ENCODE assay signal across 9 cellular contexts in genomic region chr5:154421868-154422267, GRCh38. TPM values are rescaled to one million over a fixed set of nuclear protein-coding genes. Genes with fewer than 3 reads are reported as not detected.
DNase-seq lines count a peak whose midpoint lies in the region; ATAC-seq and TF ChIP-seq lines count a peak whose summit lies in the region.
"Had no signal": no experiment of that assay in that cellular context is flagged by ENCODE, and none has a peak within 500 bp of the region (broad histone marks: within the 10 kb centered on the region; RNA-seq: fewer than 3 reads in every experiment).

No MANE protein-coding gene starts in this region.

- no peak for DNase-seq in left ventricle myocardium inferior
- DNase-seq in Right ventricle myocardium superior, result no peak
- peak; percentile 30 for DNase-seq in NCI-H1694 treated with DMSO at 0.1 percent for 48 hours (lab: John Stamatoyannopoulos, UW)
- peak; percentile 11 for DNase-seq in epithelial cell of esophagus (ENCODE audit: low read depth)
- peak; percentile 34 for DNase-seq in superior temporal gyrus (ENCODE audit: extremely low spot score)
- DNase-seq in GOT3 (lab: John Stamatoyannopoulos, UW), result no peak
- DNase-seq in NCI-H1092 (lab: John Stamatoyannopoulos, UW), result no peak
- DNase-seq: spleen had no signal

- no peaks in the 10 kb centered on the region for H3K4me1 ChIP-seq in left ventricle myocardium inferior

- H3K27me3 ChIP-seq in left ventricle myocardium inferior (ENCODE audit: low read depth), result no peaks in the 10 kb centered on the region
- H3K27me3 ChIP-seq: spleen had no signal

- peaks cover 33% of the 10 kb centered on the region for H3K36me3 ChIP-seq in left ventricle myocardium inferior

- intact Hi-C loops in left ventricle myocardium inferior (cut with micrococcal nuclease), result no loop called here
- intact Hi-C loops in Right ventricle myocardium superior (cut with DNase I), result no loop called here

- H3K9me3 ChIP-seq in left ventricle myocardium inferior (replicated peaks), result no peaks in the 10 kb centered on the region

- TF ChIP-seq CTCF in left ventricle myocardium inferior (IDR thresholded peaks at IDR 0.05; ENCODE audit: borderline replicate concordance) (peak; percentile 52), epithelial cell of esophagus (IDR thresholded peaks at IDR 0.05; ENCODE audit: insufficient read depth, low read depth, low read length, missing control alignments) (peak; percentile 26)

- ATAC-seq in Right ventricle myocardium superior (ENCODE audit: poor library complexity) (no peak), GM19467 (IDR thresholded peaks at IDR 0.05; ENCODE audit: unreplicated experiment) (no peak)

- no peak overlapping the region for H3K4me3 ChIP-seq in left ventricle myocardium inferior
- no peak overlapping the region for H3K4me3 ChIP-seq in epithelial cell of esophagus (ENCODE audit: low read length)
- H3K4me3 ChIP-seq: spleen had no signal

- H3K27ac ChIP-seq in left ventricle myocardium inferior (replicated peaks), result no peak overlapping the region
- H3K27ac ChIP-seq: spleen had no signal

RNA-seq across cellular contexts. Expression of gene SAP30L, which starts 23.9 kb away (rescaled TPM):
- total RNA-seq in left ventricle myocardium inferior (31.3 TPM), Right ventricle myocardium superior (32.4 TPM)

RNA-seq across cellular contexts. Expression of gene HAND1, which starts 56.2 kb away (rescaled TPM):
- total RNA-seq in left ventricle myocardium inferior, result 26.2 TPM
- 23.4 TPM for total RNA-seq in Right ventricle myocardium superior
- total RNA-seq: spleen had no signal

Comparison
In these comparisons a context has a peak if more than half of its experiments do, and no peak if none do; other contexts are left out.
1. DNase-seq: peak in NCI-H1694 treated with DMSO at 0.1 percent for 48 hours (single experiment), epithelial cell of esophagus (single experiment) and superior temporal gyrus (single experiment); none in left ventricle myocardium inferior (single experiment), Right ventricle myocardium superior (single experiment), GOT3 (single experiment) and NCI-H1092 (single experiment).